10 cellular contexts compared by ENCODE assay signal in genomic region chr11:27717801-27718229, GRCh38. TPM values are rescaled to one million over a fixed set of nuclear protein-coding genes. Genes with fewer than 3 reads are reported as not detected.
DNase-seq lines count a peak whose midpoint lies in the region; ATAC-seq and TF ChIP-seq lines count a peak whose summit lies in the region.
"Had no signal": no experiment of that assay in that cellular context is flagged by ENCODE, and none has a peak within 500 bp of the region (broad histone marks: within the 10 kb centered on the region; RNA-seq: fewer than 3 reads in every experiment).

No MANE protein-coding gene starts in this region.

- peaks cover 82% of the 10 kb centered on the region for H3K27me3 Mint-ChIP-seq in nephron (ENCODE audit: low read depth)

- peak overlapping the region in 26 of 59 donors; percentile 3 to 94 (median 59) for H3K27ac ChIP-seq in dorsolateral prefrontal cortex
- H3K27ac ChIP-seq: parathyroid adenoma had no signal

- peak overlapping the region in 51 of 59 donors; percentile 20 to 73 (median 58) for H3K4me3 ChIP-seq in dorsolateral prefrontal cortex

- peak overlapping the region; percentile 82 to 86 (median 85) for H3K4me3 Mint-ChIP-seq in nephron

- no peak for ATAC-seq in HG02763 (IDR thresholded peaks at IDR 0.05; ENCODE audit: unreplicated experiment)
- no peak for ATAC-seq in GM19455 (IDR thresholded peaks at IDR 0.05; ENCODE audit: unreplicated experiment)

- peaks cover 27% of the 10 kb centered on the region for H3K4me1 Mint-ChIP-seq in nephron

- H3K36me3 Mint-ChIP-seq in nephron (ENCODE audit: low read depth), result no peaks in the 10 kb centered on the region

- intact Hi-C loops in dorsolateral prefrontal cortex (cut with DNase I), result no loop called here

- TF ChIP-seq CTCF in dorsolateral prefrontal cortex (IDR thresholded peaks at IDR 0.05 in 54 of 56, conservative IDR thresholded peaks at IDR 0.05 in 2 of 56; ENCODE audit: low read depth in 1 of 56, partially characterized antibody in 56 of 56) (no peak), nephron (IDR thresholded peaks at IDR 0.05; ENCODE audit: unreplicated experiment in 3 of 3) (no peak)

- H3K27me3 ChIP-seq in dorsolateral prefrontal cortex, result peaks cover 0 to 94% (median 47%) of the 10 kb centered on the region in 45 donors

- H3K9me3 Mint-ChIP-seq in nephron, result no peaks in the 10 kb centered on the region

- no peak overlapping the region for H3K27ac Mint-ChIP-seq in nephron

- DNase-seq in DMS53 treated with DMSO at 0.1 percent for 48 hours (lab: John Stamatoyannopoulos, UW; ENCODE audit: unreplicated experiment) (peak; percentile 32), NCI-H2227 treated with DMSO at 0.1 percent for 48 hours (lab: John Stamatoyannopoulos, UW) (peak; percentile 48), dorsolateral prefrontal cortex (peak in 1 of 10 donors; percentile 24), LoVo (ENCODE audit: low spot score) (no peak), NCI-H2107 (lab: John Stamatoyannopoulos, UW) (no peak)
- DNase-seq: activated naive CD4-positive, alpha-beta T cell treated with anti-CD3 and anti-CD28 coated beads, Interleukin-2, amount 50 U/mL, for 16 hours had no signal

RNA-seq across cellular contexts. Expression of gene BDNF, which starts 17.6 kb away (rescaled TPM):
- total RNA-seq in dorsolateral prefrontal cortex, result 10 to 100 TPM in 1 of 120 experiments, 1 to 10 TPM in 112, under 1 TPM in 7; 0.43 to 15.2 (median 2.8) TPM

Comparison
In these comparisons a context has a peak if more than half of its experiments do, and no peak if none do; other contexts are left out.
1. DNase-seq: peak in DMS53 treated with DMSO at 0.1 percent for 48 hours (single experiment) and NCI-H2227 treated with DMSO at 0.1 percent for 48 hours (single experiment); none in LoVo (single experiment) and NCI-H2107 (single experiment).